ENCODE assay signal across 14 cellular contexts in genomic region chr11:6586434-6587359, GRCh38. TPM values are rescaled to one million over a fixed set of nuclear protein-coding genes. Genes with fewer than 3 reads are reported as not detected.
DNase-seq lines count a peak whose midpoint lies in the region; ATAC-seq and TF ChIP-seq lines count a peak whose summit lies in the region.
"Had no signal": no experiment of that assay in that cellular context is flagged by ENCODE, and none has a peak within 500 bp of the region (broad histone marks: within the 10 kb centered on the region; RNA-seq: fewer than 3 reads in every experiment).

No MANE protein-coding gene starts in this region.

- no peak overlapping the region for H3K4me2 ChIP-seq in parathyroid adenoma (ENCODE audit: low read length)

- H3K27me3 ChIP-seq in HUES6 (ENCODE audit: control insufficient read depth, insufficient read depth, low read length), result no peaks in the 10 kb centered on the region
- H3K27me3 ChIP-seq in dorsolateral prefrontal cortex, result no peaks in the 10 kb centered on the region
- H3K27me3 ChIP-seq in parathyroid adenoma (ENCODE audit: control insufficient read depth, insufficient read depth, low read length), result no peaks in the 10 kb centered on the region
- H3K27me3 ChIP-seq: SJSA1 had no signal

- H2AFZ ChIP-seq in parathyroid adenoma, result peak overlapping the region; percentile 62

- H3K27ac ChIP-seq in HUES6 (ENCODE audit: low read depth, low read length), result no peak overlapping the region
- H3K27ac ChIP-seq in dorsolateral prefrontal cortex, result peak overlapping the region in 52 of 59 donors; percentile 2 to 87 (median 64)
- H3K27ac ChIP-seq in parathyroid adenoma, result peak overlapping the region; percentile 32
- H3K27ac ChIP-seq: SJSA1 had no signal

- intact Hi-C loops in dorsolateral prefrontal cortex (cut with DNase I), result no loop called here

- no peak for ATAC-seq in GM19351 (IDR thresholded peaks at IDR 0.05; ENCODE audit: unreplicated experiment)
- ATAC-seq in HG02840 (IDR thresholded peaks at IDR 0.05; ENCODE audit: low FRiP score, unreplicated experiment), result no peak
- ATAC-seq in GM19397 (IDR thresholded peaks at IDR 0.05; ENCODE audit: unreplicated experiment), result no peak
- ATAC-seq: activated CD4-positive, CD25-positive, alpha-beta regulatory T cell treated with anti-CD3 and anti-CD28 coated beads, Interleukin-2, amount 50 U/mL, for 24 hours; stimulated activated naive B cell treated with anti-CD40 and anti-IgM and Interleukin-4, amounts not matched to agents 10 μg/mL and 1 μg/mL and 100 μg/mL, for 72 hours had no signal

- H3K4me1 ChIP-seq in HUES6 (ENCODE audit: control insufficient read depth, insufficient read depth, low read length), result peaks cover 4% of the 10 kb centered on the region
- H3K4me1 ChIP-seq in parathyroid adenoma, result peaks cover 18% of the 10 kb centered on the region
- H3K4me1 ChIP-seq: SJSA1 had no signal

- no peaks in the 10 kb centered on the region for H3K79me2 ChIP-seq in parathyroid adenoma

- H3K9me3 ChIP-seq in HUES6 (ENCODE audit: control insufficient read depth, insufficient read depth, low read depth, low read length), result peaks cover 13% of the 10 kb centered on the region
- no peaks in the 10 kb centered on the region for H3K9me3 ChIP-seq in parathyroid adenoma (ENCODE audit: control insufficient read depth, low read length)
- H3K9me3 ChIP-seq: SJSA1 had no signal

- H3K36me3 ChIP-seq in HUES6 (ENCODE audit: control insufficient read depth, insufficient read depth, low read length), result no peaks in the 10 kb centered on the region
- H3K36me3 ChIP-seq in parathyroid adenoma (ENCODE audit: control insufficient read depth, insufficient read depth, low read length), result no peaks in the 10 kb centered on the region
- H3K36me3 ChIP-seq: SJSA1 had no signal

- peak overlapping the region; percentile 30 for H3K4me3 ChIP-seq in HUES6 (ENCODE audit: low read depth, low read length)
- peak overlapping the region in 21 of 59 donors; percentile 2 to 43 (median 22) for H3K4me3 ChIP-seq in dorsolateral prefrontal cortex
- no peak overlapping the region for H3K4me3 ChIP-seq in parathyroid adenoma (ENCODE audit: low read depth, low read length)
- H3K4me3 ChIP-seq: SJSA1 had no signal

- peak; percentile 67 for DNase-seq in AG20443 (ENCODE audit: low spot score)
- DNase-seq in dorsolateral prefrontal cortex, result peak in 5 of 10 donors; percentile 36 to 73 (median 51)
- no peak for DNase-seq in NCI-H82 treated with DMSO at 0.1 percent for 48 hours (lab: John Stamatoyannopoulos, UW; ENCODE audit: unreplicated experiment)
- DNase-seq: CD4-positive, alpha-beta memory T cell; erythroblast; stimulated activated CD4-positive, alpha-beta T cell treated with anti-CD3 and anti-CD28 coated beads, Interleukin-2, amount 100 ng/mL, for 48 hours; stimulated activated naive B cell treated with anti-CD40 and anti-IgM and Interleukin-4, amounts not matched to agents 10 μg/mL and 1 μg/mL and 100 μg/mL, for 72 hours had no signal

- TF ChIP-seq CTCF in dorsolateral prefrontal cortex (IDR thresholded peaks at IDR 0.05 in 54 of 56, conservative IDR thresholded peaks at IDR 0.05 in 2 of 56; ENCODE audit: low read depth in 1 of 56, partially characterized antibody in 56 of 56) (peak in 4 of 56 donors; percentile 10 to 30 (median 14)), parathyroid adenoma (IDR thresholded peaks at IDR 0.05) (no peak)

- no peak overlapping the region for H3K9ac ChIP-seq in HUES6 (ENCODE audit: low read length)
- H3K9ac ChIP-seq in parathyroid adenoma, result no peak overlapping the region

RNA-seq across cellular contexts. Expression of gene RRP8, which starts 16.7 kb away (rescaled TPM):
- 10 to 100 TPM; 17.7 to 34.3 (median 24.3) TPM for total RNA-seq in dorsolateral prefrontal cortex

RNA-seq across cellular contexts. Expression of gene ILK, which starts 16.9 kb away (rescaled TPM):
- 100 to 1,000 TPM in 20 of 120 experiments, 10 to 100 TPM in 100; 60.0 to 125 (median 89.3) TPM for total RNA-seq in dorsolateral prefrontal cortex

RNA-seq across cellular contexts. Expression of gene TAF10, which starts 25.3 kb away (rescaled TPM):
- 100 to 1,000 TPM in 3 of 120 experiments, 10 to 100 TPM in 117; 45.6 to 116 (median 75.0) TPM for total RNA-seq in dorsolateral prefrontal cortex

RNA-seq across cellular contexts. Expression of gene TPP1, which starts 32.5 kb away (rescaled TPM):
- 100 to 1,000 TPM in 118 of 120 experiments, 10 to 100 TPM in 2; 89.6 to 219 (median 142) TPM for total RNA-seq in dorsolateral prefrontal cortex
